2 cellular contexts compared by ENCODE assay signal in the genomic region with DNA sequence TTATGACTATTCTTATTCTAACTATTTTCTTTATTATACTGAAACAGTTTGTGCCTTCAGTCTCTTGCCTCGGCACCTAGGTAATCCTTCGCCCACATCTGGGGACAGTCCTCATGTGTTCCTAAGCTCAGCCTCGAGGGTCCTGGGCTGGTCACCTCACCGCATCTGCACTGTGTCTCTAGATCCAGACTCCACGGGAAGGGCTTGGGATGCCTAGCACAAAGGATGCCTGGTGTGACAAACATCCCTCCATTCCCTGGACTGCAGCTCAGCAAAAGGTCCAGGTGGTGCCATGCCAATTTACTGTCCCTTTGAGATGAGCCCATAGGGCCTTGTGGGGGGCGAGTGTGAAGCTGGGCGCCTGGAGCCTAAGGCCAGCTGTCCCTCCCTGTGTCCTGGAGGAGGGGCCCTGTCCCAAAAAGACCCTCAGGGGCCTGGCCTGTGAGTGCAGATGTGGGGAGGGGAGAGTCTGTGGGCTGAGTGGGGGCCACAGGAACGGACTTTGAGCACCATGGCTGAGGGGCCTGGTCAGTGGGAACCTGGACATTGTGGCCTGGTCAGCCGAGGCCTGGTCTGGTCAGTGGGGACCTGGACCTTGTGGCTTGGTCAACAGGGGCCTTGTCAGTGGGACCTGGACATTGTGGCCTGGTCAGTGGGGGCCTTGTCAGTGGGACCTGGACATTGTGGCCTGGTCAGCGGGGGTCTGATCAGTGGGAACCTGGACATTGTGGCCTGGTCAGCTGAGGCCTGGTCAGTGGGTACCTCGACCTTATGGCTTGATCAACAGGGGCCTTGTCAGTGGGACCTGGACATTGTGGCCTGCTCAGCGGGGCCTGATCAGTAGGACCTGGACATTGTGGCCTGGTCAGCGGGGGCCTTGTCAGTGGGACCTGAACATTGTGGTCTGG.
TF ChIP-seq lines count a peak whose summit lies in the region.

No MANE protein-coding gene starts in this region.

TF ChIP-seq in SK-N-SH, 30 proteins besides CTCF, POLR2A, EP300 and RAD21 (continued from another document):
- TF ChIP-seq SIN3A (IDR thresholded peaks at IDR 0.05; ENCODE audit: borderline replicate concordance, low read depth, low read length) = no peak
- TF ChIP-seq GATA2 (CRISPR knock-in tag; IDR thresholded peaks at IDR 0.05) = no peak
- no peak for TF ChIP-seq NFIC (IDR thresholded peaks at IDR 0.05; ENCODE audit: borderline replicate concordance)
- no peak for TF ChIP-seq EZH2phosphoT487 (IDR thresholded peaks at IDR 0.05; ENCODE audit: borderline replicate concordance, low read depth)
- no peak for TF ChIP-seq FOSL2 (IDR thresholded peaks at IDR 0.05; ENCODE audit: borderline replicate concordance, low read depth)
- no peak for TF ChIP-seq GABPA (IDR thresholded peaks at IDR 0.05; ENCODE audit: low read depth)
- no peak for TF ChIP-seq TAF1 (IDR thresholded peaks at IDR 0.05; ENCODE audit: borderline replicate concordance, low read depth, low read length)
- no peak for TF ChIP-seq MAX (IDR thresholded peaks at IDR 0.05; ENCODE audit: low read depth)
- TF ChIP-seq, protein P1, sequence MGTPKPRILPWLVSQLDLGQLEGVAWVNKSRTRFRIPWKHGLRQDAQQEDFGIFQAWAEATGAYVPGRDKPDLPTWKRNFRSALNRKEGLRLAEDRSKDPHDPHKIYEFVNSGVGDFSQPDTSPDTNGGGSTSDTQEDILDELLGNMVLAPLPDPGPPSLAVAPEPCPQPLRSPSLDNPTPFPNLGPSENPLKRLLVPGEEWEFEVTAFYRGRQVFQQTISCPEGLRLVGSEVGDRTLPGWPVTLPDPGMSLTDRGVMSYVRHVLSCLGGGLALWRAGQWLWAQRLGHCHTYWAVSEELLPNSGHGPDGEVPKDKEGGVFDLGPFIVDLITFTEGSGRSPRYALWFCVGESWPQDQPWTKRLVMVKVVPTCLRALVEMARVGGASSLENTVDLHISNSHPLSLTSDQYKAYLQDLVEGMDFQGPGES (IDR thresholded peaks at IDR 0.05; ENCODE audit: low read depth, low read length) = no peak
- TF ChIP-seq NRF1 (IDR thresholded peaks at IDR 0.05; ENCODE audit: low read depth, low read length) = no peak
TF ChIP-seq in SK-N-SH: peak in this region for 0.

TF ChIP-seq in SK-N-SH treated with all-trans-retinoic acid at 6 μM for 48 hours, 23 proteins besides CTCF, POLR2A, EP300 and RAD21 (continued from another document):
- TF ChIP-seq POU6F1 (CRISPR knock-in tag; IDR thresholded peaks at IDR 0.05; ENCODE audit: borderline replicate concordance, low read depth) (no peak), CSRNP3 (CRISPR knock-in tag; IDR thresholded peaks at IDR 0.05) (no peak), ZFP3 (CRISPR knock-in tag; IDR thresholded peaks at IDR 0.05) (no peak), BACH2 (CRISPR knock-in tag; IDR thresholded peaks at IDR 0.05; ENCODE audit: borderline replicate concordance) (no peak), OSR1 (CRISPR knock-in tag; IDR thresholded peaks at IDR 0.05) (no peak), TOX (CRISPR knock-in tag; IDR thresholded peaks at IDR 0.05; ENCODE audit: borderline replicate concordance) (no peak), PPARA (CRISPR knock-in tag; IDR thresholded peaks at IDR 0.05; ENCODE audit: borderline replicate concordance) (no peak), ESRRG (CRISPR knock-in tag; IDR thresholded peaks at IDR 0.05) (no peak), TCF4 (CRISPR knock-in tag; IDR thresholded peaks at IDR 0.05; ENCODE audit: borderline replicate concordance) (no peak), ZFP30 (CRISPR knock-in tag; IDR thresholded peaks at IDR 0.05) (no peak), CSDC2 (CRISPR knock-in tag; IDR thresholded peaks at IDR 0.05) (no peak), ZNF565 (CRISPR knock-in tag; conservative IDR thresholded peaks at IDR 0.05; ENCODE audit: low read depth) (no peak), ISL1 (CRISPR knock-in tag; IDR thresholded peaks at IDR 0.05) (no peak)
- TF ChIP-seq, protein P2, sequence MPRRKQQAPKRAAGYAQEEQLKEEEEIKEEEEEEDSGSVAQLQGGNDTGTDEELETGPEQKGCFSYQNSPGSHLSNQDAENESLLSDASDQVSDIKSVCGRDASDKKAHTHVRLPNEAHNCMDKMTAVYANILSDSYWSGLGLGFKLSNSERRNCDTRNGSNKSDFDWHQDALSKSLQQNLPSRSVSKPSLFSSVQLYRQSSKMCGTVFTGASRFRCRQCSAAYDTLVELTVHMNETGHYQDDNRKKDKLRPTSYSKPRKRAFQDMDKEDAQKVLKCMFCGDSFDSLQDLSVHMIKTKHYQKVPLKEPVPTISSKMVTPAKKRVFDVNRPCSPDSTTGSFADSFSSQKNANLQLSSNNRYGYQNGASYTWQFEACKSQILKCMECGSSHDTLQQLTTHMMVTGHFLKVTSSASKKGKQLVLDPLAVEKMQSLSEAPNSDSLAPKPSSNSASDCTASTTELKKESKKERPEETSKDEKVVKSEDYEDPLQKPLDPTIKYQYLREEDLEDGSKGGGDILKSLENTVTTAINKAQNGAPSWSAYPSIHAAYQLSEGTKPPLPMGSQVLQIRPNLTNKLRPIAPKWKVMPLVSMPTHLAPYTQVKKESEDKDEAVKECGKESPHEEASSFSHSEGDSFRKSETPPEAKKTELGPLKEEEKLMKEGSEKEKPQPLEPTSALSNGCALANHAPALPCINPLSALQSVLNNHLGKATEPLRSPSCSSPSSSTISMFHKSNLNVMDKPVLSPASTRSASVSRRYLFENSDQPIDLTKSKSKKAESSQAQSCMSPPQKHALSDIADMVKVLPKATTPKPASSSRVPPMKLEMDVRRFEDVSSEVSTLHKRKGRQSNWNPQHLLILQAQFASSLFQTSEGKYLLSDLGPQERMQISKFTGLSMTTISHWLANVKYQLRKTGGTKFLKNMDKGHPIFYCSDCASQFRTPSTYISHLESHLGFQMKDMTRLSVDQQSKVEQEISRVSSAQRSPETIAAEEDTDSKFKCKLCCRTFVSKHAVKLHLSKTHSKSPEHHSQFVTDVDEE (CRISPR knock-in tag; IDR thresholded peaks at IDR 0.05) = no peak
- TF ChIP-seq, protein P3, sequence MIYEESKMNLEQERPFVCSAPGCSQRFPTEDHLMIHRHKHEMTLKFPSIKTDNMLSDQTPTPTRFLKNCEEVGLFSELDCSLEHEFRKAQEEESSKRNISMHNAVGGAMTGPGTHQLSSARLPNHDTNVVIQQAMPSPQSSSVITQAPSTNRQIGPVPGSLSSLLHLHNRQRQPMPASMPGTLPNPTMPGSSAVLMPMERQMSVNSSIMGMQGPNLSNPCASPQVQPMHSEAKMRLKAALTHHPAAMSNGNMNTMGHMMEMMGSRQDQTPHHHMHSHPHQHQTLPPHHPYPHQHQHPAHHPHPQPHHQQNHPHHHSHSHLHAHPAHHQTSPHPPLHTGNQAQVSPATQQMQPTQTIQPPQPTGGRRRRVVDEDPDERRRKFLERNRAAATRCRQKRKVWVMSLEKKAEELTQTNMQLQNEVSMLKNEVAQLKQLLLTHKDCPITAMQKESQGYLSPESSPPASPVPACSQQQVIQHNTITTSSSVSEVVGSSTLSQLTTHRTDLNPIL (CRISPR knock-in tag; IDR thresholded peaks at IDR 0.05; ENCODE audit: low read depth) = no peak
